8 cellular contexts compared by ENCODE assay signal in genomic region chr2:25672500-25673169, GRCh38.
A peak's percentile ranks its signal among the peaks of the same experiment; 100 is the strongest.
DNase-seq lines count a peak whose midpoint lies in the region; ATAC-seq and TF ChIP-seq lines count a peak whose summit lies in the region.

No MANE protein-coding gene starts in this region.

- H3K4me2 ChIP-seq in BLaER1 treated with 17β-estradiol and CSF1 and Interleukin-3, amounts not matched to agents 10 nM and 100 nM: peak overlapping the region; percentile 72 to 97 (median 92)

- peak; percentile 54 for DNase-seq in OCI-M1 (lab: John Stamatoyannopoulos, UW)
- DNase-seq in activated T-helper 1 cell treated with anti-CD3 and anti-CD28 coated beads, Interleukin-2, amount 50 U/mL, for 16 hours (ENCODE audit: low read depth in 1 of 2, low spot score in 1 of 2): peak; percentile 41 to 52
- DNase-seq in fibroblast of pulmonary artery (ENCODE audit: low read depth): peak; percentile 33

- H3K27ac ChIP-seq in BLaER1 treated with 17β-estradiol and CSF1 and Interleukin-3, amounts not matched to agents 10 nM and 100 nM: peak overlapping the region; percentile 54 to 90 (median 83); a peak in 21 of 22 replicates
- no peak overlapping the region for H3K27ac ChIP-seq in subcutaneous abdominal adipose tissue (ENCODE audit: low read depth, low read length)

- peak; percentile 56 for ATAC-seq in GM19324 (IDR thresholded peaks at IDR 0.05; ENCODE audit: low FRiP score, unreplicated experiment)
- peak; percentile 61 for ATAC-seq in HG03442 (IDR thresholded peaks at IDR 0.05; ENCODE audit: unreplicated experiment)

- peak overlapping the region; percentile 80 to 94 (median 89) for H3K9ac ChIP-seq in BLaER1 treated with 17β-estradiol and CSF1 and Interleukin-3, amounts not matched to agents 10 nM and 100 nM
- peak overlapping the region in 4 of 5 donors; percentile 66 to 81 (median 69) for H3K9ac ChIP-seq in subcutaneous abdominal adipose tissue (ENCODE audit: low read length in 5 of 5)

- peak overlapping the region; percentile 79 for H2AFZ ChIP-seq in neuron (ENCODE audit: low read depth, low read length)

- no peaks in the 10 kb centered on the region for H3K27me3 ChIP-seq in BLaER1 treated with 17β-estradiol and CSF1 and Interleukin-3, amounts not matched to agents 10 nM and 100 nM
- no peaks in the 10 kb centered on the region for H3K27me3 ChIP-seq in neuron (ENCODE audit: insufficient read depth, low read length)
- no peaks in the 10 kb centered on the region for H3K27me3 ChIP-seq in subcutaneous abdominal adipose tissue (ENCODE audit: control insufficient read depth in 5 of 5, insufficient read depth in 4 of 5, low read length in 5 of 5)

- peaks cover 20 to 34% (median 25%) of the 10 kb centered on the region in 10 experiments for H3K4me1 ChIP-seq in BLaER1 treated with 17β-estradiol and CSF1 and Interleukin-3, amounts not matched to agents 10 nM and 100 nM
- H3K4me1 ChIP-seq in neuron (ENCODE audit: insufficient read depth, low read length) (peaks cover 11% of the 10 kb centered on the region), subcutaneous abdominal adipose tissue (ENCODE audit: control insufficient read depth in 5 of 5, insufficient read depth in 5 of 5, low read length in 5 of 5) (peaks cover 1 to 21% (median 13%) of the 10 kb centered on the region in 5 donors)

- no peak for TF ChIP-seq CTCF in fibroblast of pulmonary artery (IDR thresholded peaks at IDR 0.05; ENCODE audit: low read length, missing control alignments)

- no peaks in the 10 kb centered on the region for H3K9me3 ChIP-seq in BLaER1 treated with 17β-estradiol and CSF1 and Interleukin-3, amounts not matched to agents 10 nM and 100 nM (replicated peaks in 1 of 11)
- H3K9me3 ChIP-seq in neuron (ENCODE audit: low read length) (no peaks in the 10 kb centered on the region), subcutaneous abdominal adipose tissue (ENCODE audit: control insufficient read depth in 5 of 5, low read length in 5 of 5) (peaks cover 0 to 4% (median 0%) of the 10 kb centered on the region in 5 donors)

- H4K20me1 ChIP-seq in BLaER1 treated with 17β-estradiol and CSF1 and Interleukin-3, amounts not matched to agents 10 nM and 100 nM: peaks cover 0 to 32% (median 0%) of the 10 kb centered on the region in 11 experiments; a peak in 6 of 22 replicates

- no peaks in the 10 kb centered on the region for H3K36me3 ChIP-seq in BLaER1 treated with 17β-estradiol and CSF1 and Interleukin-3, amounts not matched to agents 10 nM and 100 nM
- H3K36me3 ChIP-seq in neuron (ENCODE audit: insufficient read depth, low read length): no peaks in the 10 kb centered on the region
- H3K36me3 ChIP-seq in subcutaneous abdominal adipose tissue (ENCODE audit: control insufficient read depth in 5 of 5, insufficient read depth in 5 of 5, low read length in 5 of 5): no peaks in the 10 kb centered on the region

- H3K4me3 ChIP-seq in BLaER1 treated with 17β-estradiol and CSF1 and Interleukin-3, amounts not matched to agents 10 nM and 100 nM: peak overlapping the region; percentile 76 to 95 (median 92)
- H3K4me3 ChIP-seq in fibroblast of pulmonary artery (replicated peaks; ENCODE audit: low read depth, low read length): peak overlapping the region; percentile 69
- H3K4me3 ChIP-seq in neuron (ENCODE audit: low read length): peak overlapping the region; percentile 69
- H3K4me3 ChIP-seq in subcutaneous abdominal adipose tissue (ENCODE audit: low read depth in 1 of 5, low read length in 5 of 5): peak overlapping the region; percentile 71 to 87 (median 83)
